In the genomic region with DNA sequence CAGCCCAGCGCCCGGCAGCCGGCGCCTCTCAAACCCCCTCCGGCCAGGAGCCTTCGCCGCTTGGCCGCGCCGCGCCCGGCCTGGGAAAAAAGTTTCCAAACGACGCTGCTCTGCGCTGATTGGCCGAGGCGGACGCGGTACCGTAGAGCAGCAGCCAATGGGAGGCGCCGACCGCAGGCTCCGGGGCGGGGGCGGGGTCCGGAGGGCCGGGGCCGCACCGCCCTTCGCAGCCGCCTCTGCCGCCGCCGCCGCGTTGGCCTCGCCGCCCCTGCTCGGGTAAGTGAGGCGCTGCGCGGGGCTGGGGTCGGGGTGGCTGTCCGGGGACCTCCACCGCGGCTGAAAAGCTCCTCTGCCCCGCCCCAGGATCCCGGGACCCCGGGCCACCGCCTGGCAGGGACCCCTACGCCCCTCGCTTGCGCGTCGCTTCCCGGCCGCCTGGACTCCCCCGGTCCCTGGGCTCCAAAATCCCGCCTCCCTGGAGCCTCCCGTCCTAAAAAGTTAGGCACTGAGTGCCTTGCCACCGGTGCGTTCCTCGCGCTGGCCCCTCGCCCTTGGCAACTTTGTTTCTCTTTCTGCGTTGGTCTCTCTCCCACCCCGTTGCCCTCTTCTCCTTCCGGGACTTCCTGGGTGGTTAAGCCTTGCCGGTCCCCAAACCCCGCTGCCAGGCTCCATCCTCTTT, we compare ENCODE assay signal across 8 cellular contexts. TPM values are rescaled to one million over a fixed set of nuclear protein-coding genes. Genes with fewer than 3 reads are reported as not detected.
DNase-seq lines count a peak whose midpoint lies in the region; ATAC-seq, FAIRE-seq and TF ChIP-seq lines count a peak whose summit lies in the region.

NDE1 (plus strand) TSS at position 227 of the 679 bp plus-strand sequence. CDS start 14,534 bp downstream, outside the sequence.

- DNase-seq in GM12891 (ENCODE audit: insufficient read length, low spot score) (peak; percentile 89), NCI-H128 (lab: John Stamatoyannopoulos, UW; ENCODE audit: unreplicated experiment) (peak; percentile 38), amniotic epithelial cell (ENCODE audit: low read depth) (peak; percentile 82), left ventricle myocardium inferior (peak; percentile 94), progenitor cell of endocrine pancreas (ENCODE audit: low spot score, unreplicated experiment) (peak; percentile 81), upper lobe of left lung (peak; percentile 94 to 98)

- peak; percentile 66 for FAIRE-seq in GM12891 (lab: Jason Lieb, UNC)

- H3K9me3 Mint-ChIP-seq in T-helper 1 cell treated with Interleukin-12 subunit alpha and Interleukin-12 subunit beta and Interleukin-4 antibody, amounts not matched to agents 30 μg/mL and 1 μg/mL, for 36 hours: no peaks in the 10 kb centered on the region
- H3K9me3 Mint-ChIP-seq in progenitor cell of endocrine pancreas (ENCODE audit: low read depth): no peaks in the 10 kb centered on the region

- TF ChIP-seq POLR2A in GM12891 (IDR thresholded peaks at IDR 0.05; ENCODE audit: low read depth, low read length): peak; percentile 48
- TF ChIP-seq POLR2A in upper lobe of left lung (IDR thresholded peaks at IDR 0.05): peak in 3 of 4 donors; percentile 56 to 83 (median 73)

- peaks cover 21% of the 10 kb centered on the region for H3K4me1 Mint-ChIP-seq in T-helper 1 cell treated with Interleukin-12 subunit alpha and Interleukin-12 subunit beta and Interleukin-4 antibody, amounts not matched to agents 30 μg/mL and 1 μg/mL, for 36 hours (ENCODE audit: low read depth)
- peaks cover 6% of the 10 kb centered on the region for H3K4me1 Mint-ChIP-seq in progenitor cell of endocrine pancreas (ENCODE audit: low read depth)

- TF ChIP-seq EP300 in upper lobe of left lung (IDR thresholded peaks at IDR 0.05): no peak

- H3K36me3 Mint-ChIP-seq in T-helper 1 cell treated with Interleukin-12 subunit alpha and Interleukin-12 subunit beta and Interleukin-4 antibody, amounts not matched to agents 30 μg/mL and 1 μg/mL, for 36 hours (ENCODE audit: low read depth): peaks cover 19% of the 10 kb centered on the region
- H3K36me3 Mint-ChIP-seq in progenitor cell of endocrine pancreas (ENCODE audit: insufficient read depth): no peaks in the 10 kb centered on the region

- H3K4me3 Mint-ChIP-seq in T-helper 1 cell treated with Interleukin-12 subunit alpha and Interleukin-12 subunit beta and Interleukin-4 antibody, amounts not matched to agents 30 μg/mL and 1 μg/mL, for 36 hours: peak within 1 kb of the TSS; percentile 100
- peak within 1 kb of the TSS; percentile 97 for H3K4me3 Mint-ChIP-seq in progenitor cell of endocrine pancreas (ENCODE audit: low read depth)

- H3K27ac Mint-ChIP-seq in T-helper 1 cell treated with Interleukin-12 subunit alpha and Interleukin-12 subunit beta and Interleukin-4 antibody, amounts not matched to agents 30 μg/mL and 1 μg/mL, for 36 hours: peak within 1 kb of the TSS; percentile 99
- peak within 1 kb of the TSS; percentile 92 for H3K27ac Mint-ChIP-seq in progenitor cell of endocrine pancreas

- 0% methylated on average over 11 to 40 of the region's 71 CpGs for WGBS in upper lobe of left lung, 2 donors

- ATAC-seq in HG02642 (IDR thresholded peaks at IDR 0.05; ENCODE audit: poor library complexity, unreplicated experiment) (peak; percentile 86), upper lobe of left lung (ENCODE audit: low FRiP score in 2 of 2) (peak; percentile 99 to 100)

- H3K36me3 ChIP-seq in left ventricle myocardium inferior (peaks cover 11% of the 10 kb centered on the region), upper lobe of left lung (peaks cover 0 to 4% (median 0%) of the 10 kb centered on the region in 4 donors)

- peaks cover 56% of the 10 kb centered on the region for H3K4me1 ChIP-seq in left ventricle myocardium inferior
- peaks cover 14 to 39% (median 26%) of the 10 kb centered on the region in 4 donors for H3K4me1 ChIP-seq in upper lobe of left lung

- H3K27ac ChIP-seq in left ventricle myocardium inferior (replicated peaks): peak within 1 kb of the TSS; percentile 95
- peak within 1 kb of the TSS; percentile 90 to 96 (median 96) for H3K27ac ChIP-seq in upper lobe of left lung

- no peak for TF ChIP-seq CTCF in left ventricle myocardium inferior (IDR thresholded peaks at IDR 0.05; ENCODE audit: borderline replicate concordance)
- no peak for TF ChIP-seq CTCF in progenitor cell of endocrine pancreas (IDR thresholded peaks at IDR 0.05; ENCODE audit: unreplicated experiment)
- peak in 3 of 6 experiments; percentile 12 to 30 (median 30) for TF ChIP-seq CTCF in upper lobe of left lung (IDR thresholded peaks at IDR 0.05)

- intact Hi-C loops in left ventricle myocardium inferior (cut with micrococcal nuclease): no loop called here

- no peaks in the 10 kb centered on the region for H3K27me3 Mint-ChIP-seq in T-helper 1 cell treated with Interleukin-12 subunit alpha and Interleukin-12 subunit beta and Interleukin-4 antibody, amounts not matched to agents 30 μg/mL and 1 μg/mL, for 36 hours (ENCODE audit: low read depth)
- H3K27me3 Mint-ChIP-seq in progenitor cell of endocrine pancreas: no peaks in the 10 kb centered on the region

- peak within 1 kb of the TSS; percentile 80 for H3K4me3 ChIP-seq in left ventricle myocardium inferior
- H3K4me3 ChIP-seq in upper lobe of left lung: peak within 1 kb of the TSS; percentile 86 to 97 (median 92)

- H3K9me3 ChIP-seq in left ventricle myocardium inferior (replicated peaks) (no peaks in the 10 kb centered on the region), upper lobe of left lung (no peaks in the 10 kb centered on the region)

- no peaks in the 10 kb centered on the region for H3K27me3 ChIP-seq in left ventricle myocardium inferior (ENCODE audit: low read depth)
- H3K27me3 ChIP-seq in upper lobe of left lung: no peaks in the 10 kb centered on the region

TF ChIP-seq in GM12891, 5 proteins besides CTCF, POLR2A, EP300 and RAD21:
- TF ChIP-seq PAX5 (IDR thresholded peaks at IDR 0.05; ENCODE audit: insufficient read depth, low read length, severe bottlenecking) (no peak), SPI1 (IDR thresholded peaks at IDR 0.05; ENCODE audit: low read depth, low read length) (no peak), TAF1 (IDR thresholded peaks at IDR 0.05; ENCODE audit: low read depth, low read length) (0 out of 2 replicates have a peak, but pooled peaks have one; percentile 13), POU2F2 (IDR thresholded peaks at IDR 0.05; ENCODE audit: low read depth, low read length) (peak; percentile 21; the same call in 1 of the 2 replicates), POLR2AphosphoS5 (IDR thresholded peaks at IDR 0.05; ENCODE audit: low read depth, low read length) (0 out of 2 replicates have a peak, but pooled peaks have one; percentile 7)

RNA-seq across cellular contexts. Expression of gene NDE1, which starts in this region (rescaled TPM):
- 65.3 TPM for polyA plus RNA-seq in GM12891 (2012; ENCODE audit: low read depth, missing spikeins)
- total RNA-seq in left ventricle myocardium inferior: 16.3 TPM
- total RNA-seq in progenitor cell of endocrine pancreas: 42.5 and 46.0 TPM in 2 replicates
- total RNA-seq in upper lobe of left lung: 10 to 100 TPM; 19.5 to 63.9 (median 37.0) TPM

Comparison
In these comparisons a context has a peak if more than half of its experiments do, and no peak if none do; other contexts are left out.
1. Peak in every context shown above with its lines: DNase-seq, ATAC-seq, H3K4me3 ChIP-seq and H3K27ac ChIP-seq.
2. DNase-seq: peak in every context shown above with its lines; median percentile 96 in upper lobe of left lung; 94 in left ventricle myocardium inferior; 89 in GM12891; 82 in amniotic epithelial cell; 81 in progenitor cell of endocrine pancreas; 38 in NCI-H128.